ENCODE assay signal across 20 cellular contexts in genomic region chr1:26328597-26328996, GRCh38. TPM values are rescaled to one million over a fixed set of nuclear protein-coding genes. Genes with fewer than 3 reads are reported as not detected.
DNase-seq lines count a peak whose midpoint lies in the region; ATAC-seq and TF ChIP-seq lines count a peak whose summit lies in the region.
"Had no signal": no experiment of that assay in that cellular context is flagged by ENCODE, and none has a peak within 500 bp of the region (broad histone marks: within the 10 kb centered on the region; RNA-seq: fewer than 3 reads in every experiment).

No MANE protein-coding gene starts in this region.

- no peak overlapping the region for H4K5ac ChIP-seq in IMR-90 (ENCODE audit: low read depth, low read length)

- no peaks in the 10 kb centered on the region for H3K27me3 Mint-ChIP-seq in WTC11 (ENCODE audit: low read depth)
- H3K27me3 Mint-ChIP-seq in neural crest cell (ENCODE audit: low read depth) = no peaks in the 10 kb centered on the region

- H3K14ac ChIP-seq in IMR-90 (replicated peaks; ENCODE audit: low read depth, low read length) = no peak overlapping the region

- no peak overlapping the region for H3K23ac ChIP-seq in IMR-90 (ENCODE audit: low read depth, low read length)

- POLR2A ChIA-PET in IMR-90 (lab: Charles Lee; ENCODE audit: unreplicated experiment) (no interaction called here), WTC11 (lab: Charles Lee) (no interaction called here)

- H2BK15ac ChIP-seq in IMR-90 (ENCODE audit: low read depth, low read length) = no peak overlapping the region

- TF ChIP-seq RAD21 in IMR-90 (IDR thresholded peaks at IDR 0.05; ENCODE audit: low read length) = no peak

- 79% methylated on average over 6 of the region's 8 CpGs; no CpG with 5 or more reads in 1 of the 2 experiments for WGBS in IMR-90 (ENCODE audit: extremely low coverage in 2 of 2, insufficient read length in 1 of 2), 2 experiments

- no peak overlapping the region for H2AK5ac ChIP-seq in IMR-90 (ENCODE audit: low read depth, low read length)

- H2BK5ac ChIP-seq in IMR-90 (ENCODE audit: low read depth, low read length, poor library complexity, severe bottlenecking) = no peak overlapping the region

- no peak overlapping the region for H3K27ac ChIP-seq in IMR-90 (ENCODE audit: insufficient read depth, low read length)
- H3K27ac ChIP-seq: 22Rv1, PC-9, SJSA1 had no signal

- no peak overlapping the region for H3K4me3 ChIP-seq in IMR-90 (ENCODE audit: insufficient read depth, low read depth, low read length)
- H3K4me3 ChIP-seq: GM12878, PC-9, SJSA1 had no signal

- H4K91ac ChIP-seq in IMR-90 (ENCODE audit: insufficient read depth, low read depth, low read length) = no peak overlapping the region

- H3K18ac ChIP-seq in IMR-90 (ENCODE audit: low read depth, low read length) = no peak overlapping the region

- CTCF ChIA-PET in IMR-90 (lab: Yijun Ruan, JAX) (no interaction called here), WTC11 (lab: Charles Lee) (interaction anchor here (0.7 to 2.3 kb wide), 6 partner anchors 17 to 537 kb away, joined by 3 to 11 read pairs (median 4); no protein-coding TSS in a partner anchor)

- no peaks in the 10 kb centered on the region for H3K9me3 ChIP-seq in IMR-90 (ENCODE audit: control insufficient read depth, insufficient read depth, low read length)
- H3K9me3 ChIP-seq: SJSA1 had no signal

- peaks cover 19% of the 10 kb centered on the region for H3K27me3 ChIP-seq in IMR-90 (ENCODE audit: control insufficient read depth, insufficient read depth, low read length)

- no peaks in the 10 kb centered on the region for H3K4me1 ChIP-seq in IMR-90 (ENCODE audit: control insufficient read depth, insufficient read depth, low read length)
- H3K4me1 ChIP-seq: SJSA1 had no signal

- H3K36me3 Mint-ChIP-seq in WTC11 = peaks cover 28% of the 10 kb centered on the region
- H3K36me3 Mint-ChIP-seq in neural crest cell (ENCODE audit: low read depth) = no peaks in the 10 kb centered on the region

- H3K4me3 Mint-ChIP-seq in WTC11 = no peak overlapping the region
- no peak overlapping the region for H3K4me3 Mint-ChIP-seq in neural crest cell
- H3K4me3 Mint-ChIP-seq: CD14-positive monocyte had no signal

- TF ChIP-seq POLR2A in IMR-90 (IDR thresholded peaks at IDR 0.05; ENCODE audit: low read depth, low read length) = no peak

- H2AK9ac ChIP-seq in IMR-90 (replicated peaks; ENCODE audit: low read depth, low read length, poor library complexity) = no peak overlapping the region

- BruUV-seq in IMR-90 (replicated peaks; lab: Mats Ljungman, UMichigan) = no TSS peak

- H3K56ac ChIP-seq in IMR-90 (ENCODE audit: extremely low read depth, insufficient read depth, low read length) = no peak overlapping the region

- intact Hi-C loops in IMR-90 (cut with micrococcal nuclease) = no loop called here

- peak overlapping the region; percentile 33 for H2AFZ ChIP-seq in IMR-90 (replicated peaks; ENCODE audit: low read length, poor library complexity)
- H2AFZ ChIP-seq: PC-9 had no signal

- no peak overlapping the region for H3K9ac ChIP-seq in IMR-90 (ENCODE audit: low read depth, low read length)

- dilution Hi-C loops in IMR-90 (cut with HindIII; ENCODE audit: low sequenced_read_pairs, unreplicated experiment) = no loop called here

- H3K9me1 ChIP-seq in IMR-90 (ENCODE audit: insufficient read depth, low read length) = no peaks in the 10 kb centered on the region

- H2BK20ac ChIP-seq in IMR-90 (ENCODE audit: low read depth, low read length) = no peak overlapping the region

- H2BK120ac ChIP-seq in IMR-90 (ENCODE audit: low read depth, low read length) = no peak overlapping the region

- in situ Hi-C loops in IMR-90 (cut with MboI; ENCODE audit: low sequenced_read_pairs) = no loop called here

- H3K27ac Mint-ChIP-seq in WTC11 (peak overlapping the region; percentile 49; the same call in 1 of the 2 replicates), neural crest cell (ENCODE audit: unreplicated experiment) (peak overlapping the region; percentile 27)

- H3K4me2 ChIP-seq in IMR-90 (ENCODE audit: low read depth, low read length) = no peak overlapping the region
- H3K4me2 ChIP-seq: PC-9 had no signal

- H3K79me1 ChIP-seq in IMR-90 (ENCODE audit: low read depth in 1 of 2, low read length in 2 of 2) = no peaks in the 10 kb centered on the region

- H3K4ac ChIP-seq in IMR-90 (ENCODE audit: low read depth, low read length) = no peak overlapping the region

- no peaks in the 10 kb centered on the region for H3K36me3 ChIP-seq in IMR-90 (ENCODE audit: control insufficient read depth, insufficient read depth, low read length)
- H3K36me3 ChIP-seq: SJSA1 had no signal

- H4K20me1 ChIP-seq in IMR-90 (ENCODE audit: insufficient read depth, low read length) = no peaks in the 10 kb centered on the region

- TF ChIP-seq CTCF in IMR-90 (conservative IDR thresholded peaks at IDR 0.05; ENCODE audit: low read depth, low read length) = no peak
- TF ChIP-seq CTCF in WTC11 (IDR thresholded peaks at IDR 0.05) = no peak
- TF ChIP-seq CTCF in neural crest cell (conservative IDR thresholded peaks at IDR 0.05) = no peak

- H3K4me1 Mint-ChIP-seq in WTC11 = no peaks in the 10 kb centered on the region
- H3K4me1 Mint-ChIP-seq in neural crest cell = no peaks in the 10 kb centered on the region

- H3K9me3 Mint-ChIP-seq in WTC11 (no peaks in the 10 kb centered on the region), neural crest cell (no peaks in the 10 kb centered on the region)

- ATAC-seq in IMR-90 (ENCODE audit: low read depth) (no peak), WTC11 (no peak)

- DNase-seq in DMS53 (lab: John Stamatoyannopoulos, UW) (peak; percentile 29), DMS53 treated with DMSO at 0.1 percent for 48 hours (lab: John Stamatoyannopoulos, UW; ENCODE audit: unreplicated experiment) (no peak), IMR-90 (no peak), WTC11 (ENCODE audit: low spot score) (no peak), neural crest cell (ENCODE audit: low read depth, low spot score) (no peak), AML-193 (lab: John Stamatoyannopoulos, UW) (no peak), SW 1271 (lab: John Stamatoyannopoulos, UW) (no peak)
- no peak for DNase-seq in activated CD4-positive, alpha-beta T cell treated with anti-CD3 and anti-CD28 coated beads for 4 hours
- DNase-seq: DMS 273 treated with DMSO at 0.1 percent for 48 hours, EL, KG1, MV-4-11, NCI-H2029, NCI-H748 treated with DMSO at 0.1 percent for 48 hours, PC-9 had no signal

- no peak overlapping the region for H4K8ac ChIP-seq in IMR-90 (ENCODE audit: low read depth in 2 of 2, low read length in 2 of 2)

TF ChIP-seq in IMR-90, 13 proteins besides CTCF, POLR2A, EP300 and RAD21 (continues in another document):
- TF ChIP-seq MXI1 (IDR thresholded peaks at IDR 0.05; ENCODE audit: borderline replicate concordance, low read depth, low read length) (no peak), SMC3 (IDR thresholded peaks at IDR 0.05; ENCODE audit: low read depth, low read length) (no peak), USF2 (IDR thresholded peaks at IDR 0.05; ENCODE audit: low read depth, low read length) (no peak)

TF ChIP-seq in WTC11, 78 proteins besides CTCF, POLR2A, EP300 and RAD21 (continues in another document):
- TF ChIP-seq SMAD3 (CRISPR knock-in tag; IDR thresholded peaks at IDR 0.05; ENCODE audit: borderline replicate concordance) (no peak), ZBTB21 (CRISPR knock-in tag; IDR thresholded peaks at IDR 0.05; ENCODE audit: borderline replicate concordance) (no peak), E2F5 (CRISPR knock-in tag; IDR thresholded peaks at IDR 0.05) (no peak), JAZF1 (CRISPR knock-in tag; IDR thresholded peaks at IDR 0.05) (no peak), TEAD4 (CRISPR knock-in tag; IDR thresholded peaks at IDR 0.05) (no peak), NFATC4 (CRISPR knock-in tag; IDR thresholded peaks at IDR 0.05) (no peak)

RNA-seq across cellular contexts. Expression of gene CD52, which starts 10.8 kb away (rescaled TPM):
- total RNA-seq in IMR-90 (2012; rRNA removed) (not detected in 2 replicates), WTC11 (2021) (2.8 to 3.7 TPM (median 3.4 TPM) in 3 replicates), neural crest cell (not detected in 2 replicates)
- polyA plus RNA-seq in IMR-90 (2012; rRNA removed) = 1.3 and 1.6 TPM in 2 replicates
- polyA plus RNA-seq in IMR-90 (2012; cell fraction: cytosol; rRNA removed) = 0.30 TPM in 1 of 2 replicates, not detected in the other
- polyA plus RNA-seq in IMR-90 (2012; cell fraction: nucleus; rRNA removed; ENCODE audit: low replicate concordance) = 0.36 TPM in 1 of 2 replicates, not detected in the other
- total RNA-seq: NCI-H460, SJSA1 had no signal

RNA-seq across cellular contexts. Expression of gene UBXN11, which starts 22.2 kb away (rescaled TPM):
- 3.6 and 5.2 TPM in 2 replicates for total RNA-seq in IMR-90 (2012; rRNA removed)
- 17.0 and 18.4 TPM in 2 replicates for polyA plus RNA-seq in IMR-90 (2012; rRNA removed)
- polyA plus RNA-seq in IMR-90 (2012; cell fraction: cytosol; rRNA removed) = 10.1 and 13.9 TPM in 2 replicates
- polyA plus RNA-seq in IMR-90 (2012; cell fraction: nucleus; rRNA removed; ENCODE audit: low replicate concordance) = 151 and 169 TPM in 2 replicates
- total RNA-seq in WTC11 (2021) = 12.4 to 14.1 TPM (median 14.1 TPM) in 3 replicates
- 33.5 and 35.5 TPM in 2 replicates for total RNA-seq in neural crest cell

RNA-seq across cellular contexts. Expression of gene CRYBG2, which starts 25.3 kb away (rescaled TPM):
- not detected in 2 replicates for total RNA-seq in IMR-90 (2012; rRNA removed)
- not detected in 2 replicates for polyA plus RNA-seq in IMR-90 (2012; rRNA removed)
- 0.01 and 0.05 TPM in 2 replicates for polyA plus RNA-seq in IMR-90 (2012; cell fraction: cytosol; rRNA removed)
- 0.31 and 0.32 TPM in 2 replicates for polyA plus RNA-seq in IMR-90 (2012; cell fraction: nucleus; rRNA removed; ENCODE audit: low replicate concordance)
- total RNA-seq in WTC11 (2021) = 14.4 to 21.1 TPM (median 17.8 TPM) in 3 replicates
- 3.8 and 6.3 TPM in 2 replicates for total RNA-seq in neural crest cell
- total RNA-seq: SJSA1 had no signal
- polyA plus RNA-seq: CD14-positive monocyte had no signal

RNA-seq across cellular contexts. Expression of gene ZNF683, which starts 44.0 kb away (rescaled TPM):
- not detected in 2 replicates for total RNA-seq in IMR-90 (2012; rRNA removed)
- not detected in 2 replicates for polyA plus RNA-seq in IMR-90 (2012; rRNA removed)
- polyA plus RNA-seq in IMR-90 (2012; cell fraction: cytosol; rRNA removed) = not detected in 2 replicates
- polyA plus RNA-seq in IMR-90 (2012; cell fraction: nucleus; rRNA removed; ENCODE audit: low replicate concordance) = not detected in 2 replicates
- not detected in 3 replicates for total RNA-seq in WTC11 (2021)
- total RNA-seq in neural crest cell = not detected in 2 replicates
- total RNA-seq: GM12878, NCI-H460, PC-9, SJSA1 had no signal
- polyA plus RNA-seq: CD14-positive monocyte, GM12878 had no signal

RNA-seq across cellular contexts. Expression of gene SH3BGRL3, which starts 48.7 kb away (rescaled TPM):
- total RNA-seq in IMR-90 (2012; rRNA removed) (32.2 and 35.0 TPM in 2 replicates), WTC11 (2021) (70.8 to 92.9 TPM (median 92.3 TPM) in 3 replicates), neural crest cell (97.9 and 100 TPM in 2 replicates)
- polyA plus RNA-seq in IMR-90 (2012; rRNA removed) = 483 and 565 TPM in 2 replicates
- polyA plus RNA-seq in IMR-90 (2012; cell fraction: cytosol; rRNA removed) = 551 and 581 TPM in 2 replicates
- 124 and 136 TPM in 2 replicates for polyA plus RNA-seq in IMR-90 (2012; cell fraction: nucleus; rRNA removed; ENCODE audit: low replicate concordance)
